13 cellular contexts compared by ENCODE assay signal in genomic region chr19:35759697-35760096, GRCh38. TPM values are rescaled to one million over a fixed set of nuclear protein-coding genes. Genes with fewer than 3 reads are reported as not detected.
DNase-seq lines count a peak whose midpoint lies in the region; ATAC-seq and TF ChIP-seq lines count a peak whose summit lies in the region.
"Had no signal": no experiment of that assay in that cellular context is flagged by ENCODE, and none has a peak within 500 bp of the region (broad histone marks: within the 10 kb centered on the region; RNA-seq: fewer than 3 reads in every experiment).

No MANE protein-coding gene starts in this region.

- H3K27me3 Mint-ChIP-seq in CD4-positive, CD25-positive, alpha-beta regulatory T cell, result peaks cover 6% of the 10 kb centered on the region
- no peaks in the 10 kb centered on the region for H3K27me3 Mint-ChIP-seq in activated CD8-positive, alpha-beta T cell treated with anti-CD3 and anti-CD28 coated beads, Interleukin-2, amount 10 ng/mL, durations not matched to agents 7 days and 5 days (ENCODE audit: low read depth)
- peaks cover 10% of the 10 kb centered on the region for H3K27me3 Mint-ChIP-seq in memory B cell

- peaks cover 0 to 47% (median 6%) of the 10 kb centered on the region in 4 donors for H3K4me1 Mint-ChIP-seq in CD4-positive, CD25-positive, alpha-beta regulatory T cell
- peaks cover 33% of the 10 kb centered on the region for H3K4me1 Mint-ChIP-seq in activated CD8-positive, alpha-beta T cell treated with anti-CD3 and anti-CD28 coated beads, Interleukin-2, amount 10 ng/mL, durations not matched to agents 7 days and 5 days (ENCODE audit: low read depth)
- H3K4me1 Mint-ChIP-seq in memory B cell, result peaks cover 19% of the 10 kb centered on the region

- POLR2A ChIA-PET in activated CD8-positive, alpha-beta T cell treated with anti-CD3 and anti-CD28 coated beads, Interleukin-2, amount 10 ng/mL, durations not matched to agents 7 days and 5 days (lab: Charles Lee), result no interaction called here

- H3K4me1 ChIP-seq in CD4-positive, CD25-positive, alpha-beta regulatory T cell (ENCODE audit: control insufficient read depth, insufficient read depth, low read length, poor library complexity, severe bottlenecking), result peaks cover 44% of the 10 kb centered on the region
- peaks cover 26% of the 10 kb centered on the region for H3K4me1 ChIP-seq in DND-41 (ENCODE audit: insufficient read depth, low read length)
- H3K4me1 ChIP-seq in hepatocyte (ENCODE audit: insufficient read depth), result peaks cover 28% of the 10 kb centered on the region

- H2AFZ ChIP-seq in DND-41 (ENCODE audit: low read depth, low read length) (no peak overlapping the region), hepatocyte (no peak overlapping the region)

- no peak overlapping the region for H3K27ac ChIP-seq in CD4-positive, CD25-positive, alpha-beta regulatory T cell (ENCODE audit: insufficient read depth, low read length, poor library complexity, severe bottlenecking)
- H3K27ac ChIP-seq in DND-41 (ENCODE audit: low read length) (0 out of 2 replicates have a peak overlapping the region, but pooled peaks have one; percentile 2), hepatocyte (no peak overlapping the region)
- H3K27ac ChIP-seq: gastrocnemius medialis had no signal

- H3K9me3 ChIP-seq in CD4-positive, CD25-positive, alpha-beta regulatory T cell (ENCODE audit: control insufficient read depth in 2 of 2, low read length in 2 of 2), result no peaks in the 10 kb centered on the region
- H3K9me3 ChIP-seq in DND-41 (ENCODE audit: insufficient read depth, low read length, severe bottlenecking) (no peaks in the 10 kb centered on the region), hepatocyte (ENCODE audit: low read depth) (no peaks in the 10 kb centered on the region)
- H3K9me3 ChIP-seq: gastrocnemius medialis had no signal

- peaks cover 15% of the 10 kb centered on the region for H3K36me3 ChIP-seq in CD4-positive, CD25-positive, alpha-beta regulatory T cell (ENCODE audit: control insufficient read depth, insufficient read depth, low read length)
- peaks cover 41% of the 10 kb centered on the region for H3K36me3 ChIP-seq in DND-41 (ENCODE audit: insufficient read depth, low read length)
- no peaks in the 10 kb centered on the region for H3K36me3 ChIP-seq in hepatocyte (replicated peaks; ENCODE audit: insufficient read depth, low read depth)

- no peaks in the 10 kb centered on the region for H3K9me3 Mint-ChIP-seq in CD4-positive, CD25-positive, alpha-beta regulatory T cell
- H3K9me3 Mint-ChIP-seq in activated CD8-positive, alpha-beta T cell treated with anti-CD3 and anti-CD28 coated beads, Interleukin-2, amount 10 ng/mL, durations not matched to agents 7 days and 5 days (ENCODE audit: insufficient read depth), result no peaks in the 10 kb centered on the region
- H3K9me3 Mint-ChIP-seq in memory B cell, result no peaks in the 10 kb centered on the region

- H4K20me1 ChIP-seq in DND-41 (ENCODE audit: insufficient read depth, low read length) (peaks cover 24% of the 10 kb centered on the region), hepatocyte (ENCODE audit: insufficient read depth, poor library complexity, severe bottlenecking) (no peaks in the 10 kb centered on the region)

- peaks cover 7% of the 10 kb centered on the region for H3K36me3 Mint-ChIP-seq in CD4-positive, CD25-positive, alpha-beta regulatory T cell
- peaks cover 35% of the 10 kb centered on the region for H3K36me3 Mint-ChIP-seq in activated CD8-positive, alpha-beta T cell treated with anti-CD3 and anti-CD28 coated beads, Interleukin-2, amount 10 ng/mL, durations not matched to agents 7 days and 5 days (ENCODE audit: low read depth)
- H3K36me3 Mint-ChIP-seq in memory B cell, result peaks cover 14% of the 10 kb centered on the region

- H3K4me3 Mint-ChIP-seq in CD4-positive, CD25-positive, alpha-beta regulatory T cell, result peak overlapping the region; percentile 68 to 99 (median 97)
- H3K4me3 Mint-ChIP-seq in activated CD8-positive, alpha-beta T cell treated with anti-CD3 and anti-CD28 coated beads, Interleukin-2, amount 10 ng/mL, durations not matched to agents 7 days and 5 days, result peak overlapping the region; percentile 60
- peak overlapping the region; percentile 35 for H3K4me3 Mint-ChIP-seq in memory B cell

- H3K27ac Mint-ChIP-seq in CD4-positive, CD25-positive, alpha-beta regulatory T cell, result no peak overlapping the region
- no peak overlapping the region for H3K27ac Mint-ChIP-seq in activated CD8-positive, alpha-beta T cell treated with anti-CD3 and anti-CD28 coated beads, Interleukin-2, amount 10 ng/mL, durations not matched to agents 7 days and 5 days
- H3K27ac Mint-ChIP-seq in memory B cell, result no peak overlapping the region

- peak overlapping the region; percentile 97; the same call in 1 of the 2 replicates for H3K9ac ChIP-seq in DND-41 (ENCODE audit: low read depth, low read length)

- H3K4me3 ChIP-seq in CD4-positive, CD25-positive, alpha-beta regulatory T cell (ENCODE audit: low read depth, low read length), result no peak overlapping the region
- H3K4me3 ChIP-seq in DND-41 (ENCODE audit: low read depth in 1 of 2, low read length in 2 of 2) (peak overlapping the region in 1 of 2 experiments; percentile 91; a peak in 1 of 4 replicates), hepatocyte (no peak overlapping the region)
- H3K4me3 ChIP-seq: skin epidermis had no signal

- WGBS in hepatocyte (ENCODE audit: low lambda C conversion rate, missing lambda C conversion rate), result 96% methylated on average over 2 of the region's 2 CpGs

- H3K27me3 ChIP-seq in CD4-positive, CD25-positive, alpha-beta regulatory T cell (ENCODE audit: control insufficient read depth, insufficient read depth, low read length), result no peaks in the 10 kb centered on the region
- H3K27me3 ChIP-seq in DND-41 (ENCODE audit: insufficient read depth, low read length, poor library complexity), result no peaks in the 10 kb centered on the region
- peaks cover 2% of the 10 kb centered on the region for H3K27me3 ChIP-seq in hepatocyte
- H3K27me3 ChIP-seq: gastrocnemius medialis had no signal

- no peaks in the 10 kb centered on the region for H3K9me2 ChIP-seq in hepatocyte (replicated peaks; ENCODE audit: insufficient read depth)

- peak overlapping the region; percentile 78 for H3K4me2 ChIP-seq in DND-41 (ENCODE audit: insufficient read depth, low read length)
- H3K4me2 ChIP-seq in hepatocyte, result no peak overlapping the region

- CTCF ChIA-PET in activated CD8-positive, alpha-beta T cell treated with anti-CD3 and anti-CD28 coated beads, Interleukin-2, amount 10 ng/mL, durations not matched to agents 7 days and 5 days (lab: Charles Lee), result no interaction called here

- TF ChIP-seq CTCF in DND-41 (IDR thresholded peaks at IDR 0.05; ENCODE audit: borderline replicate concordance, extremely low read depth, low read length, poor library complexity, severe bottlenecking) (no peak), hepatocyte (IDR thresholded peaks at IDR 0.05; ENCODE audit: poor library complexity) (no peak)

- DNase-seq in CD4-positive, CD25-positive, alpha-beta regulatory T cell, result no peak
- DNase-seq in DND-41 (no peak), memory B cell (ENCODE audit: low spot score in 2 of 2) (no peak), NCI-H2171 (lab: John Stamatoyannopoulos, UW) (no peak), NCI-H446 (lab: John Stamatoyannopoulos, UW) (no peak), hepatocyte (ENCODE audit: low spot score) (no peak)
- DNase-seq in activated CD8-positive, alpha-beta T cell treated with anti-CD3 and anti-CD28 coated beads, Interleukin-2, amount 10 ng/mL, durations not matched to agents 7 days and 5 days, result no peak
- DNase-seq: activated CD4-positive, alpha-beta T cell treated with anti-CD3 and anti-CD28 coated beads for 48 hours; effector CD4-positive, alpha-beta T cell; gastrocnemius medialis; NCI-H1694; NCI-H774 had no signal

- ATAC-seq in CD4-positive, CD25-positive, alpha-beta regulatory T cell (ENCODE audit: low read depth in 2 of 2), result no peak
- ATAC-seq in DND-41 (ENCODE audit: insufficient read depth, low read depth) (no peak), memory B cell (ENCODE audit: low read depth) (no peak)
- no peak for ATAC-seq in activated CD8-positive, alpha-beta T cell treated with anti-CD3 and anti-CD28 coated beads, Interleukin-2, amount 10 ng/mL, durations not matched to agents 7 days and 5 days
- ATAC-seq: gastrocnemius medialis had no signal

- H3K79me2 ChIP-seq in DND-41 (ENCODE audit: insufficient read depth, low read length) (peaks cover 30% of the 10 kb centered on the region), hepatocyte (peaks cover 22% of the 10 kb centered on the region)

RNA-seq across cellular contexts. Expression of gene PROSER3, which starts 1.7 kb away (rescaled TPM):
- total RNA-seq in CD4-positive, CD25-positive, alpha-beta regulatory T cell, result 39.5 TPM
- polyA plus RNA-seq in CD4-positive, CD25-positive, alpha-beta regulatory T cell, result 1 to 10 TPM; 4.3 to 6.4 (median 5.0) TPM
- 10 to 100 TPM; 48.0 to 54.6 TPM for total RNA-seq in activated CD8-positive, alpha-beta T cell treated with anti-CD3 and anti-CD28 coated beads, Interleukin-2, amount 10 ng/mL, durations not matched to agents 7 days and 5 days
- total RNA-seq in hepatocyte, result 3.7 and 12.2 TPM in 2 replicates
- 26.5 and 30.7 TPM in 2 replicates for polyA plus RNA-seq in hepatocyte

RNA-seq across cellular contexts. Expression of gene HSPB6, which starts 2.9 kb away (rescaled TPM):
- not detected for total RNA-seq in CD4-positive, CD25-positive, alpha-beta regulatory T cell
- not detected for polyA plus RNA-seq in CD4-positive, CD25-positive, alpha-beta regulatory T cell
- under 1 TPM in 1 of 2 experiments, not detected in 1; 0.65 TPM for total RNA-seq in activated CD8-positive, alpha-beta T cell treated with anti-CD3 and anti-CD28 coated beads, Interleukin-2, amount 10 ng/mL, durations not matched to agents 7 days and 5 days
- 7.1 and 14.2 TPM in 2 replicates for total RNA-seq in hepatocyte
- 235 and 240 TPM in 2 replicates for polyA plus RNA-seq in hepatocyte

RNA-seq across cellular contexts. Expression of gene LIN37, which starts 11.3 kb away (rescaled TPM):
- 11.7 TPM for total RNA-seq in CD4-positive, CD25-positive, alpha-beta regulatory T cell
- polyA plus RNA-seq in CD4-positive, CD25-positive, alpha-beta regulatory T cell, result 10 to 100 TPM in 3 of 4 donors, 1 to 10 TPM in 1; 9.9 to 16.5 (median 11.8) TPM
- 10 to 100 TPM; 10.5 to 12.4 TPM for total RNA-seq in activated CD8-positive, alpha-beta T cell treated with anti-CD3 and anti-CD28 coated beads, Interleukin-2, amount 10 ng/mL, durations not matched to agents 7 days and 5 days
- total RNA-seq in hepatocyte, result 7.9 and 12.0 TPM in 2 replicates
- polyA plus RNA-seq in hepatocyte, result 13.6 and 17.6 TPM in 2 replicates

RNA-seq across cellular contexts. Expression of gene PSENEN, which starts 14.2 kb away (rescaled TPM):
- total RNA-seq in CD4-positive, CD25-positive, alpha-beta regulatory T cell, result 21.1 TPM
- polyA plus RNA-seq in CD4-positive, CD25-positive, alpha-beta regulatory T cell, result 10 to 100 TPM; 66.1 to 99.6 (median 72.9) TPM
- 10 to 100 TPM; 44.1 to 48.2 TPM for total RNA-seq in activated CD8-positive, alpha-beta T cell treated with anti-CD3 and anti-CD28 coated beads, Interleukin-2, amount 10 ng/mL, durations not matched to agents 7 days and 5 days
- total RNA-seq in hepatocyte, result 24.8 and 39.1 TPM in 2 replicates
- 106 and 127 TPM in 2 replicates for polyA plus RNA-seq in hepatocyte

RNA-seq across cellular contexts. Expression of gene U2AF1L4, which starts 14.5 kb away (rescaled TPM):
- total RNA-seq in CD4-positive, CD25-positive, alpha-beta regulatory T cell, result 70.8 TPM
- polyA plus RNA-seq in CD4-positive, CD25-positive, alpha-beta regulatory T cell, result 10 to 100 TPM; 48.4 to 66.5 (median 58.5) TPM
- total RNA-seq in activated CD8-positive, alpha-beta T cell treated with anti-CD3 and anti-CD28 coated beads, Interleukin-2, amount 10 ng/mL, durations not matched to agents 7 days and 5 days, result 10 to 100 TPM; 23.3 to 24.0 TPM
- 11.4 and 27.4 TPM in 2 replicates for total RNA-seq in hepatocyte
- 60.7 and 76.0 TPM in 2 replicates for polyA plus RNA-seq in hepatocyte

Comparison
In these comparisons a context has a peak if more than half of its experiments do, and no peak if none do; other contexts are left out.
1. H3K4me3 Mint-ChIP-seq: peak in every context shown above with its lines; median percentile 97 in CD4-positive, CD25-positive, alpha-beta regulatory T cell; 60 in activated CD8-positive, alpha-beta T cell treated with anti-CD3 and anti-CD28 coated beads, Interleukin-2, amount 10 ng/mL, durations not matched to agents 7 days and 5 days; 35 in memory B cell.